ENCODE assay signal across 1 cellular context in genomic region chr1:59967141-59967697, GRCh38.
TF ChIP-seq lines count a peak whose summit lies in the region.

No MANE protein-coding gene starts in this region.

TF ChIP-seq in K562, 482 proteins besides CTCF, POLR2A, EP300 and RAD21 (continued from another document):
- peak; percentile 51; the same call in 1 of the 2 replicates for TF ChIP-seq CREB1 (IDR thresholded peaks at IDR 0.05)
- TF ChIP-seq CREB1 (CRISPR knock-in tag; IDR thresholded peaks at IDR 0.05), result no peak
- no peak for TF ChIP-seq JUN (IDR thresholded peaks at IDR 0.05; ENCODE audit: borderline replicate concordance, low read depth, low read length)
- TF ChIP-seq JUN (CRISPR knock-in tag; IDR thresholded peaks at IDR 0.05; ENCODE audit: borderline replicate concordance), result no peak
- TF ChIP-seq ZNF146 (CRISPR knock-in tag; IDR thresholded peaks at IDR 0.05; ENCODE audit: unreplicated experiment), result no peak
- TF ChIP-seq PHF20 (IDR thresholded peaks at IDR 0.05; ENCODE audit: partially characterized antibody), result no peak
- TF ChIP-seq HCFC1 (IDR thresholded peaks at IDR 0.05; ENCODE audit: low read depth, low read length), result no peak
- TF ChIP-seq ZBTB43 (CRISPR knock-in tag; IDR thresholded peaks at IDR 0.05), result no peak
- no peak for TF ChIP-seq GTF2E2 (tag; IDR thresholded peaks at IDR 0.05)
- peak; percentile 77 to 84 for TF ChIP-seq TRIM24 (IDR thresholded peaks at IDR 0.05)
- no peak for TF ChIP-seq MED1 (CRISPR knock-in tag; IDR thresholded peaks at IDR 0.05; ENCODE audit: borderline replicate concordance)
- no peak for TF ChIP-seq MLLT1 (IDR thresholded peaks at IDR 0.05)
- no peak for TF ChIP-seq ILK (tag; IDR thresholded peaks at IDR 0.05; ENCODE audit: borderline replicate concordance, low read depth)
- TF ChIP-seq MNT (conservative IDR thresholded peaks at IDR 0.05), result peak in 1 of 2 experiments; percentile 42; a peak in 3 of 4 replicates
- TF ChIP-seq ZNF584 (CRISPR knock-in tag; IDR thresholded peaks at IDR 0.05; ENCODE audit: low read depth), result 0 out of 2 replicates have a peak, but pooled peaks have one; percentile 52
- TF ChIP-seq MYNN (IDR thresholded peaks at IDR 0.05), result no peak
- no peak for TF ChIP-seq MYNN (CRISPR knock-in tag; IDR thresholded peaks at IDR 0.05)
- TF ChIP-seq NR2C1 (IDR thresholded peaks at IDR 0.05), result no peak
- TF ChIP-seq NR2C1 (tag; IDR thresholded peaks at IDR 0.05), result no peak
- TF ChIP-seq TAL1 (IDR thresholded peaks at IDR 0.05), result peak; percentile 92
- TF ChIP-seq ETS2 (tag; IDR thresholded peaks at IDR 0.05; ENCODE audit: borderline replicate concordance, poor library complexity, severe bottlenecking), result no peak
- TF ChIP-seq HDAC1 (IDR thresholded peaks at IDR 0.05), result peak in 1 of 2 experiments; percentile 57; a peak in 2 of 4 replicates
- no peak for TF ChIP-seq FOS (IDR thresholded peaks at IDR 0.05; ENCODE audit: extremely low read depth, insufficient read length)
- TF ChIP-seq PHB2 (IDR thresholded peaks at IDR 0.05; ENCODE audit: low read depth), result no peak
- peak; percentile 51 to 64; a peak in 3 of 4 replicates for TF ChIP-seq NRF1 (conservative IDR thresholded peaks at IDR 0.05 in 1 of 2, IDR thresholded peaks at IDR 0.05 in 1 of 2)
- no peak for TF ChIP-seq NUFIP1 (IDR thresholded peaks at IDR 0.05; ENCODE audit: partially characterized antibody)
- no peak for TF ChIP-seq NKRF (IDR thresholded peaks at IDR 0.05; ENCODE audit: borderline replicate concordance)
- peak; percentile 32; the same call in 1 of the 2 replicates for TF ChIP-seq NCOA1 (IDR thresholded peaks at IDR 0.05; ENCODE audit: low read depth)
- no peak for TF ChIP-seq ELF2 (CRISPR knock-in tag; IDR thresholded peaks at IDR 0.05)
- peak; percentile 40; the same call in 1 of the 2 replicates for TF ChIP-seq CXXC5 (CRISPR knock-in tag; IDR thresholded peaks at IDR 0.05)
- TF ChIP-seq MCM5 (IDR thresholded peaks at IDR 0.05; ENCODE audit: low read depth), result no peak
- no peak for TF ChIP-seq ZNF384 (IDR thresholded peaks at IDR 0.05; ENCODE audit: low read depth, low read length)
- TF ChIP-seq CC2D1A (IDR thresholded peaks at IDR 0.05), result peak; percentile 60; the same call in 1 of the 2 replicates
- TF ChIP-seq ZFPM2 (CRISPR knock-in tag; IDR thresholded peaks at IDR 0.05), result no peak
- TF ChIP-seq ETS1 (conservative IDR thresholded peaks at IDR 0.05; ENCODE audit: control insufficient read depth, low read depth, low read length), result no peak
- no peak for TF ChIP-seq LCOR (CRISPR knock-in tag; IDR thresholded peaks at IDR 0.05)
- TF ChIP-seq MAX (CRISPR knock-in tag; IDR thresholded peaks at IDR 0.05), result no peak
- TF ChIP-seq BRCA1 (IDR thresholded peaks at IDR 0.05), result no peak
- TF ChIP-seq BRCA1 (CRISPR knock-in tag; IDR thresholded peaks at IDR 0.05), result no peak
- no peak for TF ChIP-seq KDM5B (IDR thresholded peaks at IDR 0.05; ENCODE audit: insufficient replicate concordance, low read depth, low read length)
- no peak for TF ChIP-seq CTCFL (IDR thresholded peaks at IDR 0.05; ENCODE audit: borderline replicate concordance, insufficient read depth, low read depth, low read length, poor library complexity, severe bottlenecking)
- TF ChIP-seq PHF21A (IDR thresholded peaks at IDR 0.05; ENCODE audit: borderline replicate concordance, low read depth), result no peak
- TF ChIP-seq ARNT (IDR thresholded peaks at IDR 0.05), result peak in 1 of 2 experiments; percentile 73; a peak in 1 of 4 replicates
- no peak for TF ChIP-seq GMEB1 (CRISPR knock-in tag; IDR thresholded peaks at IDR 0.05)
- TF ChIP-seq BCL6 (CRISPR knock-in tag; IDR thresholded peaks at IDR 0.05), result no peak
- TF ChIP-seq TAF1 (IDR thresholded peaks at IDR 0.05; ENCODE audit: control insufficient read depth, extremely low read depth, insufficient read depth, low read length, severe bottlenecking), result no peak
- no peak for TF ChIP-seq ZNF311 (CRISPR knock-in tag; IDR thresholded peaks at IDR 0.05)
- no peak for TF ChIP-seq KLF6 (CRISPR knock-in tag; IDR thresholded peaks at IDR 0.05; ENCODE audit: borderline replicate concordance)
- TF ChIP-seq HOXB6 (CRISPR knock-in tag; IDR thresholded peaks at IDR 0.05; ENCODE audit: borderline replicate concordance), result no peak
- TF ChIP-seq PRPF4 (IDR thresholded peaks at IDR 0.05; ENCODE audit: insufficient read depth, low read depth, low read length, poor library complexity, severe bottlenecking), result no peak
- TF ChIP-seq MBD1 (CRISPR knock-in tag; IDR thresholded peaks at IDR 0.05), result no peak
- TF ChIP-seq ZNF143 (CRISPR knock-in tag; IDR thresholded peaks at IDR 0.05), result no peak
